32 cellular contexts compared by ENCODE assay signal in the genomic region with DNA sequence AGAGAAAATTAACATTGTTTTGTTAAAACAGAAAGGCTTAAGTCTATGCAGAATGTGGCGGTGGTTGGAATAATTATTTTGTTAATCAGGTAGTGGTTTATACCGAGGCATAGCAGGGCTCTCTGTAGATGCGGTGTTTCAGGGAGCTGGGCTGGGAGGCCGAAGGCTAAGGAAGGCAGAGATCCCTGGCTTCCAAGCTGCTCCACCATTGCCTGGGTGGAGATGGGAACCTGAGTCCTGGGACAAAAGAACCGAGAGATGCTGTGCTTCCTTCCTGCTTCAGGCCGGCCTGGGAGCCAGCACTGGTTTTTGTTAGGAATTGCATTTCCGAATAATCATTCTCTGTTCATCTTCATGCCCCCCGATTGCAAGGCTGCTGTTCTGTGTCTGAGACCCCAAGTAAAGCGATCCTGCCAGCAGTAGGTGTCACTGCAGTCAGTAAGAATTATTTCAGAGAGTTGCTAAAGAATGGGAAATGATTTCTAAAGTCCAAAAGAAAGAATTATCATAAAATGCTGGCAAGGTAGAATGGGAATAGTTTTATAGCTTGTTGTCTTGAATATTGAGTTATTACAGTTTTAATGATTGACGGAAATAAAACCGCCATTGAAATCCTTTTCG.
A peak's percentile ranks its signal among the peaks of the same experiment; 100 is the strongest.
DNase-seq lines count a peak whose midpoint lies in the region; ATAC-seq and TF ChIP-seq lines count a peak whose summit lies in the region.
"Had no signal": no experiment of that assay in that cellular context is flagged by ENCODE, and none has a peak within 500 bp of the region (broad histone marks: within the 10 kb centered on the region; RNA-seq: fewer than 3 reads in every experiment).

No MANE protein-coding gene starts in this region.

- H3K4me2 ChIP-seq in osteoblast (ENCODE audit: insufficient read depth, low read length) = no peak overlapping the region
- H3K4me2 ChIP-seq: SK-N-SH had no signal

- no peaks in the 10 kb centered on the region for H3K36me3 ChIP-seq in heart right ventricle
- H3K36me3 ChIP-seq in osteoblast (ENCODE audit: insufficient read depth, low read length) = no peaks in the 10 kb centered on the region
- H3K36me3 ChIP-seq: brain microvascular endothelial cell, gastrocnemius medialis, neutrophil, prostate gland, sigmoid colon, transverse colon had no signal

- POLR2A ChIA-PET in WTC11 (lab: Charles Lee) = no interaction called here

- H3K4me1 Mint-ChIP-seq in WTC11 = peaks cover 18% of the 10 kb centered on the region
- H3K4me1 Mint-ChIP-seq: immature natural killer cell; stimulated activated effector memory CD8-positive, alpha-beta T cell treated with anti-CD3 and anti-CD28 coated beads, Interleukin-12 subunit alpha, Interleukin-12 subunit beta, amount 100 ng/mL, for 72 hours; T-helper 17 cell had no signal

- H3K9me3 ChIP-seq in heart right ventricle (no peaks in the 10 kb centered on the region), osteoblast (ENCODE audit: low read depth, low read length) (peaks cover 6% of the 10 kb centered on the region)
- H3K9me3 ChIP-seq: gastrocnemius medialis, neutrophil, prostate gland, sigmoid colon, SK-N-SH, transverse colon had no signal

- peaks cover 47% of the 10 kb centered on the region for H3K9me3 Mint-ChIP-seq in WTC11
- H3K9me3 Mint-ChIP-seq: activated CD4-positive, alpha-beta memory T cell treated with anti-CD3 and anti-CD28 coated beads for 36 hours; activated naive CD4-positive, alpha-beta T cell treated with anti-CD3 and anti-CD28 coated beads for 36 hours; activated T-helper 1 cell treated with anti-CD3 and anti-CD28 coated beads, Interleukin-12 subunit alpha, Interleukin-12 subunit beta, Interleukin-2, Interleukin-4 antibody, amounts not matched to agents 30 ng/mL and 10 ng/mL and 1 ng/mL, durations not matched to agents 14 hours and 24 hours and 36 hours; immature natural killer cell; stimulated activated effector memory CD8-positive, alpha-beta T cell treated with anti-CD3 and anti-CD28 coated beads, Interleukin-12 subunit alpha, Interleukin-12 subunit beta, amount 100 ng/mL, for 72 hours had no signal

- CTCF ChIA-PET in WTC11 (lab: Charles Lee) = interaction anchor here (0.8 kb wide), 1 partner anchor 174 kb away, joined by 3 read pairs; no protein-coding TSS in a partner anchor

- no peak overlapping the region for H3K27ac Mint-ChIP-seq in WTC11
- H3K27ac Mint-ChIP-seq: activated CD4-positive, alpha-beta memory T cell treated with anti-CD3 and anti-CD28 coated beads for 36 hours; activated naive CD4-positive, alpha-beta T cell treated with anti-CD3 and anti-CD28 coated beads for 36 hours; activated T-helper 1 cell treated with anti-CD3 and anti-CD28 coated beads, Interleukin-12 subunit alpha, Interleukin-12 subunit beta, Interleukin-2, Interleukin-4 antibody, amounts not matched to agents 30 ng/mL and 10 ng/mL and 1 ng/mL, durations not matched to agents 14 hours and 24 hours and 36 hours; IgD-negative memory B cell; immature natural killer cell; stimulated activated effector memory CD8-positive, alpha-beta T cell treated with anti-CD3 and anti-CD28 coated beads, Interleukin-12 subunit alpha, Interleukin-12 subunit beta, amount 100 ng/mL, for 72 hours; T-helper 17 cell had no signal

- peaks cover 4% of the 10 kb centered on the region; the same call in 1 of the 2 replicates for H3K27me3 Mint-ChIP-seq in WTC11 (ENCODE audit: low read depth)
- H3K27me3 Mint-ChIP-seq: activated CD4-positive, alpha-beta memory T cell treated with anti-CD3 and anti-CD28 coated beads for 36 hours; IgD-negative memory B cell had no signal

- H3K36me3 Mint-ChIP-seq in WTC11 = peaks cover 18% of the 10 kb centered on the region
- H3K36me3 Mint-ChIP-seq: activated CD4-positive, alpha-beta memory T cell treated with anti-CD3 and anti-CD28 coated beads for 36 hours; IgD-negative memory B cell; immature natural killer cell; stimulated activated effector memory CD8-positive, alpha-beta T cell treated with anti-CD3 and anti-CD28 coated beads, Interleukin-12 subunit alpha, Interleukin-12 subunit beta, amount 100 ng/mL, for 72 hours had no signal

- no peaks in the 10 kb centered on the region for H3K79me2 ChIP-seq in osteoblast (ENCODE audit: insufficient read depth, low read length)

- TF ChIP-seq CTCF in heart right ventricle (IDR thresholded peaks at IDR 0.05) = peak in 5 of 9 donors; percentile 6 to 31 (median 19)
- no peak for TF ChIP-seq CTCF in WTC11 (IDR thresholded peaks at IDR 0.05)
- no peak for TF ChIP-seq CTCF in osteoblast (IDR thresholded peaks at IDR 0.05; ENCODE audit: extremely low read depth, low read depth, low read length)

- no peak overlapping the region for H3K4me3 Mint-ChIP-seq in WTC11
- H3K4me3 Mint-ChIP-seq: activated CD4-positive, alpha-beta memory T cell treated with anti-CD3 and anti-CD28 coated beads for 36 hours; activated naive CD4-positive, alpha-beta T cell treated with anti-CD3 and anti-CD28 coated beads for 36 hours; activated T-helper 1 cell treated with anti-CD3 and anti-CD28 coated beads, Interleukin-12 subunit alpha, Interleukin-12 subunit beta, Interleukin-2, Interleukin-4 antibody, amounts not matched to agents 30 ng/mL and 10 ng/mL and 1 ng/mL, durations not matched to agents 14 hours and 24 hours and 36 hours; IgD-negative memory B cell; immature natural killer cell; stimulated activated effector memory CD8-positive, alpha-beta T cell treated with anti-CD3 and anti-CD28 coated beads, Interleukin-12 subunit alpha, Interleukin-12 subunit beta, amount 100 ng/mL, for 72 hours; T-helper 17 cell had no signal

- no peaks in the 10 kb centered on the region for H4K20me1 ChIP-seq in osteoblast (ENCODE audit: insufficient read depth, low read length)

- H3K4me3 ChIP-seq in heart right ventricle (no peak overlapping the region), osteoblast (ENCODE audit: insufficient read depth, low read length) (no peak overlapping the region)
- H3K4me3 ChIP-seq: gastrocnemius medialis, prostate gland, sigmoid colon, transverse colon had no signal

- H3K4me1 ChIP-seq in heart right ventricle = no peaks in the 10 kb centered on the region
- H3K4me1 ChIP-seq in osteoblast (ENCODE audit: insufficient read depth, low read length) = no peaks in the 10 kb centered on the region
- H3K4me1 ChIP-seq: gastrocnemius medialis, prostate gland had no signal

- intact Hi-C loops in heart right ventricle (cut with DNase I) (loop anchor here in 1 of 10 donors (10.0 kb wide), 1 partner anchor 910 kb away; no protein-coding TSS in a partner anchor), cardiac septum (cut with DNase I) (no loop called here)

- ATAC-seq in heart right ventricle = no peak
- ATAC-seq in WTC11 = peak; percentile 76
- no peak for ATAC-seq in HG03439 (IDR thresholded peaks at IDR 0.05; ENCODE audit: unreplicated experiment)
- ATAC-seq: gastrocnemius medialis; left cardiac atrium; PC-3; stimulated activated effector memory CD8-positive, alpha-beta T cell treated with anti-CD3 and anti-CD28 coated beads, Interleukin-12 subunit alpha, Interleukin-12 subunit beta, amount 100 ng/mL, for 72 hours; T-helper 17 cell had no signal

- H3K27ac ChIP-seq in heart right ventricle (no peak overlapping the region), osteoblast (ENCODE audit: low read depth, low read length) (no peak overlapping the region)
- H3K27ac ChIP-seq: brain microvascular endothelial cell, gastrocnemius medialis, neutrophil, prostate gland, sigmoid colon, transverse colon had no signal

- H2AFZ ChIP-seq in osteoblast (ENCODE audit: low read length) = no peak overlapping the region

- H3K27me3 ChIP-seq in heart right ventricle = peaks cover 0 to 27% (median 5%) of the 10 kb centered on the region in 7 donors
- no peaks in the 10 kb centered on the region for H3K27me3 ChIP-seq in osteoblast (ENCODE audit: insufficient read depth, low read length)
- H3K27me3 ChIP-seq: brain microvascular endothelial cell, gastrocnemius medialis, sigmoid colon, transverse colon had no signal

- DNase-seq in heart right ventricle = no peak
- DNase-seq in cardiac septum (ENCODE audit: low spot score) = no peak
- no peak for DNase-seq in WTC11 (ENCODE audit: low spot score)
- DNase-seq in medulla oblongata (ENCODE audit: extremely low spot score) = peak; percentile 33
- DNase-seq in stimulated activated naive CD4-positive, alpha-beta T cell treated with Interleukin-2 at 50 U/mL for 16 hours (lab: John Stamatoyannopoulos, UW) = no peak
- DNase-seq in stimulated activated CD4-positive, alpha-beta T cell treated with anti-CD3 and anti-CD28 coated beads, Interleukin-2, amount 100 ng/mL, for 48 hours = no peak
- no peak for DNase-seq in osteoblast (ENCODE audit: insufficient read length, low spot score, missing footprints)
- DNase-seq: activated CD4-positive, alpha-beta memory T cell treated with anti-CD3 and anti-CD28 coated beads for 36 hours; activated CD4-positive, alpha-beta T cell treated with anti-CD3 and anti-CD28 coated beads for 1 hour; activated CD8-positive, alpha-beta memory T cell treated with anti-CD3 and anti-CD28 coated beads, Interleukin-2, amount 50 U/mL, for 4 hours; activated naive CD4-positive, alpha-beta T cell treated with anti-CD3 and anti-CD28 coated beads for 36 hours; brain microvascular endothelial cell; DMS79 treated with DMSO at 0.1 percent for 48 hours; gastrocnemius medialis; GF-D8; hippocampal formation; immature natural killer cell; left cardiac atrium; NCI-H146; NCI-H2107; NCI-H446 treated with DMSO at 0.1 percent for 48 hours; PC-3; sigmoid colon; SK-N-SH; T-helper 17 cell; transverse colon had no signal

- 53 to 57% methylated on average over 12 of the region's 12 CpGs for WGBS in heart right ventricle, 2 donors

TF ChIP-seq in WTC11, 78 proteins besides CTCF, POLR2A, EP300 and RAD21 (continues in another document):
- TF ChIP-seq, protein P1, sequence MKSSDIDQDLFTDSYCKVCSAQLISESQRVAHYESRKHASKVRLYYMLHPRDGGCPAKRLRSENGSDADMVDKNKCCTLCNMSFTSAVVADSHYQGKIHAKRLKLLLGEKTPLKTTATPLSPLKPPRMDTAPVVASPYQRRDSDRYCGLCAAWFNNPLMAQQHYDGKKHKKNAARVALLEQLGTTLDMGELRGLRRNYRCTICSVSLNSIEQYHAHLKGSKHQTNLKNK (CRISPR knock-in tag; IDR thresholded peaks at IDR 0.05) = no peak
- TF ChIP-seq ZNF219 (CRISPR knock-in tag; IDR thresholded peaks at IDR 0.05; ENCODE audit: borderline replicate concordance) (no peak), ZNF416 (CRISPR knock-in tag; IDR thresholded peaks at IDR 0.05) (no peak), KAT7 (CRISPR knock-in tag; IDR thresholded peaks at IDR 0.05; ENCODE audit: borderline replicate concordance) (no peak), ZBTB21 (CRISPR knock-in tag; IDR thresholded peaks at IDR 0.05; ENCODE audit: borderline replicate concordance) (no peak)
- TF ChIP-seq, protein P2, sequence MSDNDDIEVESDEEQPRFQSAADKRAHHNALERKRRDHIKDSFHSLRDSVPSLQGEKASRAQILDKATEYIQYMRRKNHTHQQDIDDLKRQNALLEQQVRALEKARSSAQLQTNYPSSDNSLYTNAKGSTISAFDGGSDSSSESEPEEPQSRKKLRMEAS (CRISPR knock-in tag; IDR thresholded peaks at IDR 0.05) = no peak

Comparison
In these comparisons a context has a peak if more than half of its experiments do, and no peak if none do; other contexts are left out.
1. CTCF ChIP-seq: peak in heart right ventricle (5 of 9); none in WTC11 (single experiment) and osteoblast (single experiment).